ENCODE assay signal across 2 cellular contexts in the genomic region with DNA sequence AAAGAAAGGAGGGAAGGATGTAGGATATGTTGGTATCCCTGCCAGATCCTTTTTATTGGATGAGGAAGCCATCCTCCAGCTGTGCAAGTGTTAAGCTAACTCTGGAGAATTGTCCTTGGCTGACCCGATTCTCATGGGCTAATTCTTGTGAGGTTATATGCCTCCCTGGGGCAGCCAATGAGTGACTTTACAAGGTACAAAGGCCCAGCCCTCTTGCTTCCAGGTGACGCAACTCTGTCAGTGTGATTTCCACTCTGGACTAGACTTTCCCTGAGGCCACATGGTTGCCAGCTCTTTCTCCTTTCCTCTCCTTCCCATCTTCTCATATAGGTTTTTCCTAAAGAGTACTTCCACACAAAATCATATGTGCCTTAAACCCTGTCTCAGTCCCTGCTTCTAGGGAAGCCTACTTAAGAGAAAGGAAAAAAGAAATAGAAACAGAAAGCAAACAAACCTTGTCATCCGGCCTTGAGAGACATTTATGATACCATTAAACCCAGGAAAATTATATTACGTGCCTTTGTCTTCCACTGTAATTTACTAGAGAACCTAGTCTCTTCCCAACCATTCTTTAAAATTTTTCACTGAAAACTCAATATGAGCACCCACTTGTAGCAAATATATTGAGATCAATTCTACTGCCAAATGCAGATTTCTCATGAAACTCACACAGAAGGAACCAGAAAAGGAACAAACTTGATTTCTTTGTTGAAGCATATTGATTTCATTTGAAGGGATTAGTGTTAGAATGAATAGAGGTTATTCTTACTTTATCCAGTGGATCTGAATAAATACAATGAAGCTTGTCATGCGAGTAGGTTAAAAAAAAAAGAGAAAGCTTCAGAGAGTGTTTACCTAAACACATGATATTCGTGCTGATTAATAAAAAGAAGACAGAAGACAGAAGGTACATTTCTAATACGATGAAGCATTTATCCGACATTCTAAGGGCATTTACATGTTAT.
TF ChIP-seq lines count a peak whose summit lies in the region.

No MANE protein-coding gene starts in this region.

TF ChIP-seq in H1, 55 proteins besides CTCF, POLR2A, EP300 and RAD21:
- TF ChIP-seq PHF8 (conservative IDR thresholded peaks at IDR 0.05; ENCODE audit: low read depth, low read length): no peak
- TF ChIP-seq ASH2L (IDR thresholded peaks at IDR 0.05; ENCODE audit: low read length): no peak
- TF ChIP-seq GTF2F1 (IDR thresholded peaks at IDR 0.05; ENCODE audit: borderline replicate concordance, low read depth, low read length): no peak
- no peak for TF ChIP-seq CBX8 (IDR thresholded peaks at IDR 0.05; ENCODE audit: borderline replicate concordance, low read depth, low read length)
- no peak for TF ChIP-seq SIRT6 (IDR thresholded peaks at IDR 0.05; ENCODE audit: low read length)
- no peak for TF ChIP-seq KDM1A (IDR thresholded peaks at IDR 0.05; ENCODE audit: borderline replicate concordance, low read length)
- TF ChIP-seq SIN3A (conservative IDR thresholded peaks at IDR 0.05 in 1 of 2, IDR thresholded peaks at IDR 0.05 in 1 of 2; ENCODE audit: low read depth in 1 of 2, low read length in 2 of 2): no peak
- TF ChIP-seq SRF (IDR thresholded peaks at IDR 0.05; ENCODE audit: low read depth, low read length): no peak

TF ChIP-seq in HepG2, 621 proteins besides CTCF, POLR2A, EP300 and RAD21:
- TF ChIP-seq, protein P1, sequence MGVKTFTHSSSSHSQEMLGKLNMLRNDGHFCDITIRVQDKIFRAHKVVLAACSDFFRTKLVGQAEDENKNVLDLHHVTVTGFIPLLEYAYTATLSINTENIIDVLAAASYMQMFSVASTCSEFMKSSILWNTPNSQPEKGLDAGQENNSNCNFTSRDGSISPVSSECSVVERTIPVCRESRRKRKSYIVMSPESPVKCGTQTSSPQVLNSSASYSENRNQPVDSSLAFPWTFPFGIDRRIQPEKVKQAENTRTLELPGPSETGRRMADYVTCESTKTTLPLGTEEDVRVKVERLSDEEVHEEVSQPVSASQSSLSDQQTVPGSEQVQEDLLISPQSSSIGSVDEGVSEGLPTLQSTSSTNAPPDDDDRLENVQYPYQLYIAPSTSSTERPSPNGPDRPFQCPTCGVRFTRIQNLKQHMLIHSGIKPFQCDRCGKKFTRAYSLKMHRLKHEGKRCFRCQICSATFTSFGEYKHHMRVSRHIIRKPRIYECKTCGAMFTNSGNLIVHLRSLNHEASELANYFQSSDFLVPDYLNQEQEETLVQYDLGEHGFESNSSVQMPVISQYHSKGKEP (CRISPR knock-in tag; IDR thresholded peaks at IDR 0.05): no peak
- TF ChIP-seq FLYWCH1 (CRISPR knock-in tag; IDR thresholded peaks at IDR 0.05) (no peak), CEBPB (IDR thresholded peaks at IDR 0.05; ENCODE audit: borderline replicate concordance, low read depth, low read length) (peak; percentile 66; the same call in 1 of the 2 replicates)
